Comparison of ENCODE assay signal across 19 cellular contexts in the genomic region with DNA sequence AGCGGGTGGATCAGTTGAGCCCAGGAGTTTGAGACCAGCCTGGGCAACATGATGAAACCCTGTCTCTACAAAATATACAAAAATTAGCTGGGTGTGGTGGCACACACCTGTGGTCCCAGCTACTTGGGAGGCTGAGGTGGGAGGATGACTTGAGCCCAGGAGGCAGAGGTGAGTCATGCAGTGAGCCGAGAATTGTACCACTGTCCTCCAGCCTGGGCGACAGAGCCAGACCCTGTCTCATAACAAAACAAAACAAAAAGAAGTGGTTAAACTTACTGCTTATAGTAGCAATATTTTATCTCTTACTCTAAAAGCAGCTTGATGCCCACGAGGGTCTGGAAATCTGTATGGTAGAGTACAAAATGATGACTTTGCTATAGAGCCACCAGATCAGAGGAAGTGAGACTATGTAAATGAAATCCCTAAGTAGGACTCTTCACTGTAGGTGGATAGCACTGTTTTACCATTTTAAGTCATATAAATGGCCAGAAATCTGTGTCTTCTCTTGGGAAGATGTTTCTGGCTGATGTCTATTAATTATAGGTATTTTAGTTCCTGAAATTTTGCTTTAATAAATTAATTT.
A peak's percentile ranks its signal among the peaks of the same experiment; 100 is the strongest.
DNase-seq lines count a peak whose midpoint lies in the region; ATAC-seq, FAIRE-seq and TF ChIP-seq lines count a peak whose summit lies in the region.
"Had no signal": no experiment of that assay in that cellular context is flagged by ENCODE, and none has a peak within 500 bp of the region (broad histone marks: within the 10 kb centered on the region; RNA-seq: fewer than 3 reads in every experiment).

No MANE protein-coding gene starts in this region.

- TF ChIP-seq CTCF in PC-3 (conservative IDR thresholded peaks at IDR 0.05; ENCODE audit: low read depth, low read length) = no peak
- no peak for TF ChIP-seq CTCF in colonic mucosa (IDR thresholded peaks at IDR 0.05)

- peaks cover 87% of the 10 kb centered on the region for H3K36me3 Mint-ChIP-seq in activated T-cell treated with anti-CD3 and anti-CD28 coated beads, Interleukin-2, amount 50 U/mL, for 24 hours (ENCODE audit: low read depth)
- peaks cover 33% of the 10 kb centered on the region for H3K36me3 Mint-ChIP-seq in activated T-cell treated with anti-CD3 and anti-CD28 coated beads, Interleukin-2, amount 50 U/mL, for 4 hours (ENCODE audit: insufficient read depth)
- peaks cover 30% of the 10 kb centered on the region for H3K36me3 Mint-ChIP-seq in memory B cell

- H3K4me3 ChIP-seq in PC-3 (ENCODE audit: low read length) (no peak overlapping the region), colonic mucosa (no peak overlapping the region)

- BruUV-seq in PC-3 (replicated peaks; lab: Mats Ljungman, UMichigan) = no TSS peak

- H3K27me3 Mint-ChIP-seq in activated T-cell treated with anti-CD3 and anti-CD28 coated beads, Interleukin-2, amount 50 U/mL, for 24 hours = no peaks in the 10 kb centered on the region
- H3K27me3 Mint-ChIP-seq in activated T-cell treated with anti-CD3 and anti-CD28 coated beads, Interleukin-2, amount 50 U/mL, for 4 hours (ENCODE audit: low read depth) = no peaks in the 10 kb centered on the region
- H3K27me3 Mint-ChIP-seq in memory B cell = no peaks in the 10 kb centered on the region
- H3K27me3 Mint-ChIP-seq: CD4-positive, alpha-beta T cell had no signal

- peak overlapping the region; percentile 57 for H3K27ac Mint-ChIP-seq in activated T-cell treated with anti-CD3 and anti-CD28 coated beads, Interleukin-2, amount 50 U/mL, for 24 hours
- H3K27ac Mint-ChIP-seq in memory B cell = peak overlapping the region; percentile 45

- no peak for TF ChIP-seq POLR2A in GM12891 (IDR thresholded peaks at IDR 0.05; ENCODE audit: low read depth, low read length)

- H3K27ac ChIP-seq in PC-3 (ENCODE audit: low read length) (peak overlapping the region; percentile 92), colonic mucosa (no peak overlapping the region)
- H3K27ac ChIP-seq: KMS-11 had no signal

- H3K79me2 ChIP-seq in PC-3 (ENCODE audit: low read length) = peaks cover 17% of the 10 kb centered on the region

- no peaks in the 10 kb centered on the region for H3K9me2 ChIP-seq in PC-3 (replicated peaks; ENCODE audit: low read length)

- H3F3A ChIP-seq in PC-3 (ENCODE audit: low read length, unreplicated experiment) = peaks cover 18% of the 10 kb centered on the region

- H3K9ac ChIP-seq in PC-3 (ENCODE audit: low read length) (no peak overlapping the region), colonic mucosa (ENCODE audit: low read depth in 2 of 2, low read length in 2 of 2) (no peak overlapping the region)
- H3K9ac ChIP-seq: KMS-11 had no signal

- no peaks in the 10 kb centered on the region for H3K27me3 ChIP-seq in PC-3 (ENCODE audit: low read length)
- no peaks in the 10 kb centered on the region for H3K27me3 ChIP-seq in colonic mucosa

- no peak for ATAC-seq in activated T-cell treated with anti-CD3 and anti-CD28 coated beads, Interleukin-2, amount 50 U/mL, for 4 hours
- ATAC-seq in PC-3 = no peak
- no peak for ATAC-seq in memory B cell (ENCODE audit: low read depth)

- H3K9me3 Mint-ChIP-seq in activated T-cell treated with anti-CD3 and anti-CD28 coated beads, Interleukin-2, amount 50 U/mL, for 24 hours = peaks cover 3% of the 10 kb centered on the region
- no peaks in the 10 kb centered on the region for H3K9me3 Mint-ChIP-seq in activated T-cell treated with anti-CD3 and anti-CD28 coated beads, Interleukin-2, amount 50 U/mL, for 4 hours
- no peaks in the 10 kb centered on the region for H3K9me3 Mint-ChIP-seq in memory B cell
- H3K9me3 Mint-ChIP-seq: CD4-positive, alpha-beta T cell had no signal

- no peak overlapping the region for H2AFZ ChIP-seq in PC-3 (ENCODE audit: low read length)

- H3K4me1 Mint-ChIP-seq in activated T-cell treated with anti-CD3 and anti-CD28 coated beads, Interleukin-2, amount 50 U/mL, for 24 hours (ENCODE audit: low read depth) = peaks cover 28% of the 10 kb centered on the region
- peaks cover 25% of the 10 kb centered on the region for H3K4me1 Mint-ChIP-seq in activated T-cell treated with anti-CD3 and anti-CD28 coated beads, Interleukin-2, amount 50 U/mL, for 4 hours (ENCODE audit: low read depth)
- H3K4me1 Mint-ChIP-seq in memory B cell = peaks cover 2% of the 10 kb centered on the region

- CTCF ChIA-PET in PC-3 (lab: Charles Lee) = no interaction called here

- no peak overlapping the region for H3K4me2 ChIP-seq in PC-3 (ENCODE audit: low read length)
- H3K4me2 ChIP-seq: KMS-11 had no signal

- no peaks in the 10 kb centered on the region for H3K9me3 ChIP-seq in PC-3 (ENCODE audit: low read length)
- H3K9me3 ChIP-seq in colonic mucosa = no peaks in the 10 kb centered on the region

- no peak for FAIRE-seq in GM12891 (lab: Jason Lieb, UNC)

- H3K4me1 ChIP-seq in PC-3 (ENCODE audit: insufficient read depth, low read length) = peaks cover 49% of the 10 kb centered on the region
- no peaks in the 10 kb centered on the region for H3K4me1 ChIP-seq in colonic mucosa

- no peak overlapping the region for H3K4me3 Mint-ChIP-seq in activated T-cell treated with anti-CD3 and anti-CD28 coated beads, Interleukin-2, amount 50 U/mL, for 24 hours
- H3K4me3 Mint-ChIP-seq in activated T-cell treated with anti-CD3 and anti-CD28 coated beads, Interleukin-2, amount 50 U/mL, for 4 hours = no peak overlapping the region
- H3K4me3 Mint-ChIP-seq in memory B cell = no peak overlapping the region
- H3K4me3 Mint-ChIP-seq: CD4-positive, alpha-beta T cell had no signal

- peaks cover 28% of the 10 kb centered on the region for H3K36me3 ChIP-seq in PC-3 (ENCODE audit: low read depth, low read length)
- H3K36me3 ChIP-seq in colonic mucosa = peaks cover 11% of the 10 kb centered on the region

- POLR2A ChIA-PET in PC-3 (lab: Charles Lee; ENCODE audit: unreplicated experiment) = no interaction called here

- no peaks in the 10 kb centered on the region for H4K20me1 ChIP-seq in PC-3 (ENCODE audit: low read length)

- intact Hi-C loops in PC-3 (cut with micrococcal nuclease) (loop anchor here (2.0 to 10.0 kb wide), 2 partner anchors 26 to 398 kb away; a partner anchor contains a TSS), colonic mucosa (cut with DNase I) (no loop called here)

- DNase-seq in activated T-cell treated with anti-CD3 and anti-CD28 coated beads, Interleukin-2, amount 50 U/mL, for 24 hours = no peak
- DNase-seq in activated T-cell treated with anti-CD3 and anti-CD28 coated beads, Interleukin-2, amount 50 U/mL, for 4 hours = no peak
- DNase-seq in GM12891 (ENCODE audit: insufficient read length, low spot score) = no peak
- no peak for DNase-seq in PC-3
- DNase-seq in memory B cell (ENCODE audit: low spot score in 2 of 2) = no peak
- no peak for DNase-seq in epidermal melanocyte (ENCODE audit: insufficient read length, low spot score)
- DNase-seq in colonic mucosa = no peak
- no peak for DNase-seq in NCI-H2227 (lab: John Stamatoyannopoulos, UW; ENCODE audit: unreplicated experiment)
- DNase-seq: ACHN; Calu3; CD4-positive, alpha-beta T cell; GOT3; MV-4-11; NCI-H146; NCI-H2081 treated with DMSO at 0.1 percent for 48 hours; NCI-H226; NCI-H526; OCI-M1 had no signal

TF ChIP-seq in GM12891, 5 proteins besides CTCF, POLR2A, EP300 and RAD21:
- TF ChIP-seq POLR2AphosphoS5 (IDR thresholded peaks at IDR 0.05; ENCODE audit: low read depth, low read length) (no peak), SPI1 (IDR thresholded peaks at IDR 0.05; ENCODE audit: low read depth, low read length) (peak; percentile 67), PAX5 (IDR thresholded peaks at IDR 0.05; ENCODE audit: insufficient read depth, low read length, severe bottlenecking) (no peak)
